In the genomic region with DNA sequence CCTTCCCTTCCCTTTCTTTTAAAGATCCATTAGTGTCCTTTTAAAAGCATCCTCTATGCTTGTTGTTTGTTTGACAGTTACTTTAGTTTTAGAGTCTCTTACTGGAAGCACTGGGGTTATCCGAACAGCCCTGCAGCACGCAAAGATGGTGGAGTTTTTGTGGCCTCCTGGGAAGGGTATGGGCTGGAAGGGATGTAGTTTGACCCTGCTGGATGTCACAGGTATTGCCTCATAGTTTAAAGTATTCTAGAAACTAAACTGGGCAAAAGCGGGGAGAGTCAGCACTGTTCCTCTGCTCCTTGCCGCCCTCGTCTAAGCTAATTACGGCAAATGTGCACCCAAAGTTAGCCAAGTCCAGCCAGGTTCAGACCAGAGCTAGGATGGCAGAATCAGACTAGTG, we compare ENCODE assay signal across 12 cellular contexts. TPM values are rescaled to one million over a fixed set of nuclear protein-coding genes. Genes with fewer than 3 reads are reported as not detected.
DNase-seq lines count a peak whose midpoint lies in the region; ATAC-seq and TF ChIP-seq lines count a peak whose summit lies in the region.
"Had no signal": no experiment of that assay in that cellular context is flagged by ENCODE, and none has a peak within 500 bp of the region (broad histone marks: within the 10 kb centered on the region; RNA-seq: fewer than 3 reads in every experiment).

No MANE protein-coding gene starts in this region.

- H3K79me2 ChIP-seq in Loucy (ENCODE audit: insufficient read depth, low read length): no peaks in the 10 kb centered on the region

- ATAC-seq in stimulated activated naive CD8-positive, alpha-beta T cell treated with anti-CD3 and anti-CD28 coated beads, Interleukin-15, Interleukin-2, amounts not matched to agents 100 U/mL and 50 U/mL, for 24 hours: peak; percentile 19
- no peak for ATAC-seq in stimulated activated naive CD8-positive, alpha-beta T cell treated with anti-CD3 and anti-CD28 coated beads, Interleukin-15, amount 100 ng/mL, for 72 hours
- no peak for ATAC-seq in GM19452 (IDR thresholded peaks at IDR 0.05; ENCODE audit: unreplicated experiment)

- H3K9me3 ChIP-seq in Loucy (ENCODE audit: insufficient read depth, low read depth, low read length) (peaks cover 14% of the 10 kb centered on the region), transverse colon (no peaks in the 10 kb centered on the region)

- in situ Hi-C loops in transverse colon (cut with MboI; ENCODE audit: low pct_ligation_motif_present in 1 of 4, low pct_unique_long_range_greater_than_20kb in 1 of 4, low sequenced_read_pairs in 3 of 4): loop anchor here (10.0 to 25.0 kb wide), 2 partner anchors 289 to 296 kb away; no protein-coding TSS in a partner anchor

- no peak for DNase-seq in stimulated activated naive CD8-positive, alpha-beta T cell treated with anti-CD3 and anti-CD28 coated beads, Interleukin-15, Interleukin-2, amounts not matched to agents 100 U/mL and 50 U/mL, for 24 hours
- DNase-seq in stimulated activated naive CD8-positive, alpha-beta T cell treated with anti-CD3 and anti-CD28 coated beads, Interleukin-15, amount 100 ng/mL, for 72 hours: no peak
- DNase-seq in endothelial cell (ENCODE audit: low spot score) (peak; percentile 5), type B pancreatic cell (ENCODE audit: extremely low spot score, unreplicated experiment) (no peak), transverse colon (no peak)
- DNase-seq in activated CD8-positive, alpha-beta memory T cell treated with anti-CD3 and anti-CD28 coated beads for 24 hours: no peak
- DNase-seq: activated CD8-positive, alpha-beta memory T cell treated with anti-CD3 and anti-CD28 coated beads, Interleukin-2, amount 50 U/mL, for 48 hours; central memory CD4-positive, alpha-beta T cell; NCI-H526; stimulated activated CD4-positive, alpha-beta T cell treated with anti-CD3 and anti-CD28 coated beads, Interleukin-15, amount 100 ng/mL, for 24 hours had no signal

- no peak overlapping the region for H3K27ac Mint-ChIP-seq in stimulated activated naive CD8-positive, alpha-beta T cell treated with anti-CD3 and anti-CD28 coated beads, Interleukin-15, amount 100 ng/mL, for 72 hours
- H3K27ac Mint-ChIP-seq in endothelial cell (ENCODE audit: unreplicated experiment): no peak overlapping the region
- H3K27ac Mint-ChIP-seq in type B pancreatic cell: no peak overlapping the region

- peaks cover 11% of the 10 kb centered on the region for H3K4me1 ChIP-seq in Loucy (ENCODE audit: insufficient read depth, low read length, poor library complexity, severe bottlenecking)
- no peaks in the 10 kb centered on the region for H3K4me1 ChIP-seq in transverse colon

- H3K4me3 ChIP-seq in Loucy (ENCODE audit: low read length, poor library complexity, severe bottlenecking) (no peak overlapping the region), transverse colon (no peak overlapping the region)

- H3K27me3 Mint-ChIP-seq in stimulated activated naive CD8-positive, alpha-beta T cell treated with anti-CD3 and anti-CD28 coated beads, Interleukin-15, amount 100 ng/mL, for 72 hours: peaks cover 5% of the 10 kb centered on the region
- H3K27me3 Mint-ChIP-seq in endothelial cell (ENCODE audit: unreplicated experiment) (peaks cover 2% of the 10 kb centered on the region), type B pancreatic cell (no peaks in the 10 kb centered on the region)

- TF ChIP-seq EP300 in transverse colon (IDR thresholded peaks at IDR 0.05; ENCODE audit: low read depth): no peak

- H3K9ac ChIP-seq in Loucy (ENCODE audit: low read depth, low read length, poor library complexity, severe bottlenecking): no peak overlapping the region

- TF ChIP-seq CTCF in Loucy (conservative IDR thresholded peaks at IDR 0.05; ENCODE audit: low read length): peak; percentile 54
- peak; percentile 70 for TF ChIP-seq CTCF in endothelial cell (IDR thresholded peaks at IDR 0.05; ENCODE audit: unreplicated experiment)
- TF ChIP-seq CTCF in type B pancreatic cell (conservative IDR thresholded peaks at IDR 0.05): peak; percentile 56
- no peak for TF ChIP-seq CTCF in transverse colon (IDR thresholded peaks at IDR 0.05)

- H3K27me3 ChIP-seq in Loucy (ENCODE audit: insufficient read depth, low read length, poor library complexity, severe bottlenecking) (no peaks in the 10 kb centered on the region), transverse colon (no peaks in the 10 kb centered on the region)

- no peaks in the 10 kb centered on the region for H4K20me1 ChIP-seq in Loucy (ENCODE audit: insufficient read depth, low read length, poor library complexity, severe bottlenecking)

- H3K9me3 Mint-ChIP-seq in stimulated activated naive CD8-positive, alpha-beta T cell treated with anti-CD3 and anti-CD28 coated beads, Interleukin-15, amount 100 ng/mL, for 72 hours: no peaks in the 10 kb centered on the region
- H3K9me3 Mint-ChIP-seq in endothelial cell (ENCODE audit: unreplicated experiment) (no peaks in the 10 kb centered on the region), type B pancreatic cell (no peaks in the 10 kb centered on the region)

- no peaks in the 10 kb centered on the region for H3F3A ChIP-seq in Loucy (ENCODE audit: low read depth)

- H3K4me1 Mint-ChIP-seq in stimulated activated naive CD8-positive, alpha-beta T cell treated with anti-CD3 and anti-CD28 coated beads, Interleukin-15, amount 100 ng/mL, for 72 hours: no peaks in the 10 kb centered on the region
- peaks cover 5% of the 10 kb centered on the region for H3K4me1 Mint-ChIP-seq in endothelial cell (ENCODE audit: unreplicated experiment)
- H3K4me1 Mint-ChIP-seq in type B pancreatic cell (ENCODE audit: unreplicated experiment): no peaks in the 10 kb centered on the region

- intact Hi-C loops in transverse colon (cut with DNase I; ENCODE audit: low total_unique reads): loop anchor here (10.0 kb wide), 1 partner anchor 296 kb away; no protein-coding TSS in a partner anchor

- H3K4me3 Mint-ChIP-seq in stimulated activated naive CD8-positive, alpha-beta T cell treated with anti-CD3 and anti-CD28 coated beads, Interleukin-15, amount 100 ng/mL, for 72 hours: no peak overlapping the region
- H3K4me3 Mint-ChIP-seq in endothelial cell (ENCODE audit: unreplicated experiment) (no peak overlapping the region), type B pancreatic cell (no peak overlapping the region)

- no peak overlapping the region for H3K4me2 ChIP-seq in Loucy (ENCODE audit: low read depth, low read length, poor library complexity, severe bottlenecking)

- WGBS in transverse colon (ENCODE audit: low coverage in 1 of 2), 2 donors: 88 to 90% methylated on average over 4 to 6 of the region's 6 CpGs

- no peaks in the 10 kb centered on the region for H3K36me3 ChIP-seq in Loucy (ENCODE audit: insufficient read depth, low read length)
- H3K36me3 ChIP-seq in transverse colon: no peaks in the 10 kb centered on the region

- H3K27ac ChIP-seq in transverse colon: no peak overlapping the region

- H3K9me2 ChIP-seq in Loucy (replicated peaks; ENCODE audit: low read depth, low read length): no peaks in the 10 kb centered on the region

- H3K36me3 Mint-ChIP-seq in endothelial cell (ENCODE audit: low read depth, unreplicated experiment) (no peaks in the 10 kb centered on the region), type B pancreatic cell (no peaks in the 10 kb centered on the region)

- H2AFZ ChIP-seq in Loucy (ENCODE audit: low read length): 0 out of 2 replicates have a peak overlapping the region, but pooled peaks have one; percentile 11

- no peak for TF ChIP-seq POLR2A in transverse colon (IDR thresholded peaks at IDR 0.05)

RNA-seq across cellular contexts. Expression of gene GNAI1, which starts 35.8 kb away (rescaled TPM):
- 132 TPM for total RNA-seq in endothelial cell (ENCODE audit: unreplicated experiment)
- 20.9 and 39.2 TPM in 2 replicates for total RNA-seq in type B pancreatic cell (ENCODE audit: low replicate concordance)
- total RNA-seq in transverse colon: 10 to 100 TPM in 3 of 4 donors, 1 to 10 TPM in 1; 3.0 to 46.0 (median 37.4) TPM

Comparison
In these comparisons a context has a peak if more than half of its experiments do, and no peak if none do; other contexts are left out.
1. CTCF ChIP-seq: peak in Loucy (single experiment), endothelial cell (single experiment) and type B pancreatic cell (single experiment); none in transverse colon (0 of 5).